ENCODE assay signal across 28 cellular contexts in genomic region chr20:6916938-6917337, GRCh38.
"Had no signal": no experiment of that assay in that cellular context is flagged by ENCODE, and none has a peak within 500 bp of the region (broad histone marks: within the 10 kb centered on the region; RNA-seq: fewer than 3 reads in every experiment).

No MANE protein-coding gene starts in this region.

- H3K27ac ChIP-seq: neural progenitor cell, ovary, parathyroid adenoma, psoas muscle, right lobe of liver, sigmoid colon, stomach, thoracic aorta, thyroid gland, tibial nerve, upper lobe of left lung, vagina had no signal

- H3K9ac ChIP-seq: neural progenitor cell, parathyroid adenoma had no signal

- ATAC-seq: psoas muscle; right cardiac atrium; right lobe of liver; stimulated activated effector memory CD8-positive, alpha-beta T cell treated with anti-CD3 and anti-CD28 coated beads, Interleukin-12 subunit alpha, Interleukin-12 subunit beta, amount 100 ng/mL, for 72 hours; stimulated activated naive B cell treated with anti-CD40 and anti-IgM and Interleukin-4, amounts not matched to agents 10 μg/mL and 1 μg/mL and 100 μg/mL, for 72 hours had no signal

- H3K9me3 ChIP-seq: ovary, psoas muscle, right lobe of liver, sigmoid colon, stomach, thoracic aorta, thyroid gland, tibial nerve, upper lobe of left lung, vagina had no signal

- H3K4me1 Mint-ChIP-seq: nephron; neural progenitor cell; stimulated activated effector memory CD8-positive, alpha-beta T cell treated with anti-CD3 and anti-CD28 coated beads, Interleukin-12 subunit alpha, Interleukin-12 subunit beta, amount 100 ng/mL, for 72 hours; stimulated activated naive B cell treated with anti-CD40 and anti-IgM and Interleukin-4, amounts not matched to agents 10 μg/mL and 1 μg/mL and 100 μg/mL, for 72 hours had no signal

- DNase-seq: occipital lobe; ovary; posterior cingulate gyrus; psoas muscle; right cardiac atrium; right lobe of liver; sigmoid colon; small intestine; stimulated activated CD4-positive, alpha-beta T cell treated with anti-CD3 and anti-CD28 coated beads, Interleukin-15, amount 100 ng/mL, for 24 hours; stimulated activated CD4-positive, alpha-beta T cell treated with anti-CD3 and anti-CD28 coated beads, Interleukin-2, amount 100 ng/mL, for 24 hours; stimulated activated CD4-positive, alpha-beta T cell treated with anti-CD3 and anti-CD28 coated beads, Interleukin-2, amount 100 ng/mL, for 48 hours; stimulated activated CD4-positive, alpha-beta T cell treated with anti-CD3 and anti-CD28 coated beads, Interleukin-4, amount 100 ng/mL, for 24 hours; stimulated activated naive B cell treated with anti-CD40 and anti-IgM and Interleukin-4, amounts not matched to agents 10 μg/mL and 1 μg/mL and 100 μg/mL, for 72 hours; stimulated activated naive CD4-positive, alpha-beta T cell treated with Interleukin-2 at 50 U/mL for 16 hours; stomach; thyroid gland; trophoblast cell; upper lobe of left lung had no signal

- H3K4me3 Mint-ChIP-seq: nephron; neural progenitor cell; stimulated activated effector memory CD8-positive, alpha-beta T cell treated with anti-CD3 and anti-CD28 coated beads, Interleukin-12 subunit alpha, Interleukin-12 subunit beta, amount 100 ng/mL, for 72 hours; stimulated activated naive B cell treated with anti-CD40 and anti-IgM and Interleukin-4, amounts not matched to agents 10 μg/mL and 1 μg/mL and 100 μg/mL, for 72 hours; stimulated activated naive CD8-positive, alpha-beta T cell treated with anti-CD3 and anti-CD28 coated beads, Interleukin-15, Interleukin-2, amounts not matched to agents 100 ng/mL and 50 ng/mL, for 24 hours had no signal

- H3K4me2 ChIP-seq: neural progenitor cell had no signal

- H3K4me3 ChIP-seq: neural progenitor cell, ovary, psoas muscle, right lobe of liver, sigmoid colon, stomach, thoracic aorta, thyroid gland, tibial nerve, upper lobe of left lung, vagina had no signal

- H2AFZ ChIP-seq: neural progenitor cell, parathyroid adenoma had no signal

- H3K4me1 ChIP-seq: parathyroid adenoma, psoas muscle, right lobe of liver, sigmoid colon, stomach, tibial nerve, upper lobe of left lung, vagina had no signal

- H3K79me2 ChIP-seq: parathyroid adenoma had no signal

- H3K36me3 ChIP-seq: neural progenitor cell, ovary, right lobe of liver, sigmoid colon, stomach, thoracic aorta, thyroid gland, tibial nerve, upper lobe of left lung, vagina had no signal

- H3K36me3 Mint-ChIP-seq: neural progenitor cell; stimulated activated effector memory CD8-positive, alpha-beta T cell treated with anti-CD3 and anti-CD28 coated beads, Interleukin-12 subunit alpha, Interleukin-12 subunit beta, amount 100 ng/mL, for 72 hours; stimulated activated naive B cell treated with anti-CD40 and anti-IgM and Interleukin-4, amounts not matched to agents 10 μg/mL and 1 μg/mL and 100 μg/mL, for 72 hours had no signal

- FAIRE-seq: small intestine, urothelium cell line had no signal

- H3K27me3 Mint-ChIP-seq: stimulated activated naive B cell treated with anti-CD40 and anti-IgM and Interleukin-4, amounts not matched to agents 10 μg/mL and 1 μg/mL and 100 μg/mL, for 72 hours; stimulated activated naive CD8-positive, alpha-beta T cell treated with anti-CD3 and anti-CD28 coated beads, Interleukin-15, Interleukin-2, amounts not matched to agents 100 ng/mL and 50 ng/mL, for 24 hours had no signal

- H3K27ac Mint-ChIP-seq: nephron; neural progenitor cell; progenitor cell of endocrine pancreas; stimulated activated effector memory CD8-positive, alpha-beta T cell treated with anti-CD3 and anti-CD28 coated beads, Interleukin-12 subunit alpha, Interleukin-12 subunit beta, amount 100 ng/mL, for 72 hours; stimulated activated naive B cell treated with anti-CD40 and anti-IgM and Interleukin-4, amounts not matched to agents 10 μg/mL and 1 μg/mL and 100 μg/mL, for 72 hours; stimulated activated naive CD8-positive, alpha-beta T cell treated with anti-CD3 and anti-CD28 coated beads, Interleukin-15, Interleukin-2, amounts not matched to agents 100 ng/mL and 50 ng/mL, for 24 hours had no signal

- H3K27me3 ChIP-seq: neural progenitor cell, ovary, right lobe of liver, sigmoid colon, stomach, thyroid gland, tibial nerve, upper lobe of left lung, vagina had no signal

- H3K9me3 Mint-ChIP-seq: nephron; neural progenitor cell; stimulated activated naive B cell treated with anti-CD40 and anti-IgM and Interleukin-4, amounts not matched to agents 10 μg/mL and 1 μg/mL and 100 μg/mL, for 72 hours had no signal
